ENCODE assay signal across 21 cellular contexts in the genomic region with DNA sequence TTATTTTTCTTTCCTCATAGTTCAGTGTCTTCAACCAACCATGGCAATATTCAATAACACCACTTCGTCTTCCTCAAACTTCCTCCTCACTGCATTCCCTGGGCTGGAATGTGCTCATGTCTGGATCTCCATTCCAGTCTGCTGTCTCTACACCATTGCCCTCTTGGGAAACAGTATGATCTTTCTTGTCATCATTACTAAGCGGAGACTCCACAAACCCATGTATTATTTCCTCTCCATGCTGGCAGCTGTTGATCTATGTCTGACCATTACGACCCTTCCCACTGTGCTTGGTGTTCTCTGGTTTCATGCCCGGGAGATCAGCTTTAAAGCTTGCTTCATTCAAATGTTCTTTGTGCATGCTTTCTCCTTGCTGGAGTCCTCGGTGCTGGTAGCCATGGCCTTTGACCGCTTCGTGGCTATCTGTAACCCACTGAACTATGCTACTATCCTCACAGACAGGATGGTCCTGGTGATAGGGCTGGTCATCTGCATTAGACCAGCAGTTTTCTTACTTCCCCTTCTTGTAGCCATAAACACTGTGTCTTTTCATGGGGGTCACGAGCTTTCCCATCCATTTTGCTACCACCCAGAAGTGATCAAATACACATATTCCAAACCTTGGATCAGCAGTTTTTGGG. TPM values are rescaled to one million over a fixed set of nuclear protein-coding genes. Genes with fewer than 3 reads are reported as not detected.
DNase-seq lines count a peak whose midpoint lies in the region; ATAC-seq, FAIRE-seq and TF ChIP-seq lines count a peak whose summit lies in the region.
"Had no signal": no experiment of that assay in that cellular context is flagged by ENCODE, and none has a peak within 500 bp of the region (broad histone marks: within the 10 kb centered on the region; RNA-seq: fewer than 3 reads in every experiment).

A gene with protein sequence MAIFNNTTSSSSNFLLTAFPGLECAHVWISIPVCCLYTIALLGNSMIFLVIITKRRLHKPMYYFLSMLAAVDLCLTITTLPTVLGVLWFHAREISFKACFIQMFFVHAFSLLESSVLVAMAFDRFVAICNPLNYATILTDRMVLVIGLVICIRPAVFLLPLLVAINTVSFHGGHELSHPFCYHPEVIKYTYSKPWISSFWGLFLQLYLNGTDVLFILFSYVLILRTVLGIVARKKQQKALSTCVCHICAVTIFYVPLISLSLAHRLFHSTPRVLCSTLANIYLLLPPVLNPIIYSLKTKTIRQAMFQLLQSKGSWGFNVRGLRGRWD (plus strand): TSS at position 41 of the 641 bp plus-strand sequence. CDS start 0 bp downstream, at position 41.

- no peak within 1 kb of the TSS for H4K91ac ChIP-seq in H1 (replicated peaks; ENCODE audit: insufficient read length, low read length)

- no peak within 1 kb of the TSS for H3K14ac ChIP-seq in H1 (ENCODE audit: insufficient read length)

- H3K4me1 Mint-ChIP-seq in naive thymus-derived CD4-positive, alpha-beta T cell = no peaks in the 10 kb centered on the region

- no peak for TF ChIP-seq CTCF in H1 (IDR thresholded peaks at IDR 0.05; ENCODE audit: control extremely low read depth in 1 of 3, insufficient read depth in 1 of 3, low read depth in 1 of 3, low read length in 3 of 3)

- H3K9me3 Mint-ChIP-seq in naive thymus-derived CD4-positive, alpha-beta T cell = peaks cover 0 to 7% (median 0%) of the 10 kb centered on the region in 11 donors
- H3K9me3 Mint-ChIP-seq: activated CD4-positive, alpha-beta memory T cell treated with anti-CD3 and anti-CD28 coated beads for 36 hours had no signal

- CTCF ChIA-PET in H1 (lab: Charles Lee; ENCODE audit: partially characterized antibody) = interaction anchor here (1.5 kb wide), 1 partner anchor 10 kb away, joined by 4 read pairs; no protein-coding TSS in a partner anchor
- CTCF ChIA-PET in naive thymus-derived CD4-positive, alpha-beta T cell (lab: Charles Lee) = no interaction called here

- no peak within 1 kb of the TSS for H3K56ac ChIP-seq in H1 (replicated peaks; ENCODE audit: insufficient read length, low read depth, low read length)

- no peak for TF ChIP-seq RAD21 in H1 (IDR thresholded peaks at IDR 0.05 in 1 of 2, conservative IDR thresholded peaks at IDR 0.05 in 1 of 2; ENCODE audit: low read depth in 2 of 2, low read length in 2 of 2)

- no peaks in the 10 kb centered on the region for H3K4me1 ChIP-seq in H1 (replicated peaks in 1 of 4; ENCODE audit: control insufficient read depth in 3 of 4, insufficient read depth in 4 of 4, low read length in 3 of 4)
- no peaks in the 10 kb centered on the region for H3K4me1 ChIP-seq in naive thymus-derived CD4-positive, alpha-beta T cell (ENCODE audit: control insufficient read depth in 2 of 2, insufficient read depth in 2 of 2, low read length in 2 of 2)
- H3K4me1 ChIP-seq: Caco-2, left ventricle myocardium inferior, Peyer's patch had no signal

- H2BK12ac ChIP-seq in H1 (ENCODE audit: low read depth, low read length) = no peak within 1 kb of the TSS

- H3K4ac ChIP-seq in H1 (replicated peaks; ENCODE audit: insufficient read length, low read depth, low read length) = no peak within 1 kb of the TSS

- no peak within 1 kb of the TSS for H2BK20ac ChIP-seq in H1 (ENCODE audit: low read length)

- H3K4me2 ChIP-seq in H1 (ENCODE audit: insufficient read depth in 1 of 2, low read depth in 2 of 2, low read length in 2 of 2) = no peak within 1 kb of the TSS
- H3K4me2 ChIP-seq: smooth muscle cell had no signal

- H3K23me2 ChIP-seq in H1 (ENCODE audit: low read depth, low read length) = no peaks in the 10 kb centered on the region

- H3K18ac ChIP-seq in H1 (ENCODE audit: extremely low read depth, low read length) = no peak within 1 kb of the TSS

- H2AFZ ChIP-seq in H1 (ENCODE audit: low read length) = 0 out of 2 replicates have a peak within 1 kb of the TSS, but pooled peaks have one; percentile 39

- H4K20me1 ChIP-seq in H1 (replicated peaks in 1 of 2; ENCODE audit: control insufficient read depth in 1 of 2, insufficient read depth in 2 of 2, low read length in 2 of 2) = no peaks in the 10 kb centered on the region

- no peaks in the 10 kb centered on the region for H3K9me3 ChIP-seq in H1 (ENCODE audit: insufficient read depth in 2 of 2, low read depth in 1 of 2, low read length in 1 of 2)
- H3K9me3 ChIP-seq in naive thymus-derived CD4-positive, alpha-beta T cell (ENCODE audit: control insufficient read depth in 2 of 3, low read length in 3 of 3) = no peaks in the 10 kb centered on the region
- H3K9me3 ChIP-seq: Caco-2, left ventricle myocardium inferior, Peyer's patch, thoracic aorta had no signal

- DNase-seq in LHCN-M2 (ENCODE audit: low read depth) (peak; percentile 95), RCC 7860 (ENCODE audit: low spot score) (peak; percentile 4), H1 (ENCODE audit: low read depth in 1 of 2, low spot score in 2 of 2) (no peak), non-pigmented ciliary epithelial cell (ENCODE audit: low read depth) (peak; percentile 32), GM12891 (ENCODE audit: insufficient read length, low spot score) (no peak), cardiac septum (ENCODE audit: low spot score) (no peak)
- no peak for DNase-seq in naive thymus-derived CD4-positive, alpha-beta T cell
- DNase-seq: activated CD4-positive, alpha-beta memory T cell treated with anti-CD3 and anti-CD28 coated beads for 36 hours; activated T-cell treated with anti-CD3 and anti-CD28 coated beads, Interleukin-2, amount 50 U/mL, for 48 hours; Caco-2; cerebellar nuclear complex; left ventricle myocardium inferior; NCI-H1694 treated with DMSO at 0.1 percent for 48 hours; NCI-H526; Peyer's patch had no signal

- FAIRE-seq in RCC 7860 (lab: Jason Lieb, UNC) (no peak), H1 (lab: Jason Lieb, UNC) (no peak), GM12891 (lab: Jason Lieb, UNC) (no peak)
- FAIRE-seq: HTR-8/SVneo had no signal

- H3K79me2 ChIP-seq in H1 (ENCODE audit: control insufficient read depth in 1 of 2, insufficient read depth in 2 of 2, low read length in 2 of 2) = no peaks in the 10 kb centered on the region

- intact Hi-C loops in naive thymus-derived CD4-positive, alpha-beta T cell (cut with micrococcal nuclease) = no loop called here
- intact Hi-C loops in cardiac septum (cut with DNase I) = no loop called here

- H3K4me3 Mint-ChIP-seq in naive thymus-derived CD4-positive, alpha-beta T cell = no peak within 1 kb of the TSS
- H3K4me3 Mint-ChIP-seq: activated CD4-positive, alpha-beta memory T cell treated with anti-CD3 and anti-CD28 coated beads for 36 hours had no signal

- no peak within 1 kb of the TSS for H2AK5ac ChIP-seq in H1 (ENCODE audit: low read depth, low read length)

- H4K5ac ChIP-seq in H1 (ENCODE audit: insufficient read length, low read depth, low read length) = no peak within 1 kb of the TSS

- H4K8ac ChIP-seq in H1 (ENCODE audit: extremely low read depth, insufficient read depth, low read length) = no peak within 1 kb of the TSS

- H3K4me3 ChIP-seq in H1 (ENCODE audit: extremely low read depth in 1 of 4, insufficient read depth in 2 of 4, low read depth in 3 of 4, low read length in 4 of 4) = no peak within 1 kb of the TSS
- H3K4me3 ChIP-seq in naive thymus-derived CD4-positive, alpha-beta T cell (ENCODE audit: low read length) = no peak within 1 kb of the TSS
- H3K4me3 ChIP-seq: left ventricle myocardium inferior, Peyer's patch, smooth muscle cell, thoracic aorta had no signal

- TF ChIP-seq POLR2A in H1 (IDR thresholded peaks at IDR 0.05; ENCODE audit: control extremely low read depth in 1 of 2, low read depth in 2 of 2, low read length in 2 of 2) (no peak), GM12891 (IDR thresholded peaks at IDR 0.05; ENCODE audit: low read depth, low read length) (no peak)

- H3K27me3 Mint-ChIP-seq in naive thymus-derived CD4-positive, alpha-beta T cell = peaks cover 0 to 19% (median 14%) of the 10 kb centered on the region in 5 donors
- H3K27me3 Mint-ChIP-seq: activated CD4-positive, alpha-beta memory T cell treated with anti-CD3 and anti-CD28 coated beads for 36 hours had no signal

- no peak within 1 kb of the TSS for H3K9ac ChIP-seq in H1 (replicated peaks in 1 of 4; ENCODE audit: extremely low read depth in 1 of 4, low read depth in 3 of 4, low read length in 3 of 4)

- 93 to 100% methylated on average over 1 to 8 of the region's 8 CpGs for WGBS in H1 (ENCODE audit: extremely low coverage in 1 of 2, insufficient coverage in 1 of 2, insufficient read length in 1 of 2, insufficient replicate concordance in 2 of 2, low coverage in 1 of 2, low lambda C conversion rate in 2 of 2, missing lambda C conversion rate in 1 of 2), 2 experiments

- no peak within 1 kb of the TSS for H3K23ac ChIP-seq in H1 (ENCODE audit: insufficient read length)

- no peak within 1 kb of the TSS for H2BK15ac ChIP-seq in H1 (ENCODE audit: low read length)

- no peak within 1 kb of the TSS for H3K27ac ChIP-seq in H1 (ENCODE audit: low read depth, low read length)
- H3K27ac ChIP-seq in naive thymus-derived CD4-positive, alpha-beta T cell (ENCODE audit: low read depth, low read length) = no peak within 1 kb of the TSS
- H3K27ac ChIP-seq: left ventricle myocardium inferior, Peyer's patch, thoracic aorta, VCaP had no signal

- TF ChIP-seq EP300 in H1 (IDR thresholded peaks at IDR 0.05; ENCODE audit: borderline replicate concordance in 1 of 2, low read depth in 2 of 2, low read length in 2 of 2) = no peak

- H3K27me3 ChIP-seq in H1 (replicated peaks in 1 of 4; ENCODE audit: control insufficient read depth in 3 of 4, extremely low read depth in 1 of 4, insufficient read depth in 3 of 4, low read length in 3 of 4) = no peaks in the 10 kb centered on the region
- H3K27me3 ChIP-seq in naive thymus-derived CD4-positive, alpha-beta T cell (ENCODE audit: control insufficient read depth in 2 of 2, insufficient read depth in 2 of 2, low read length in 2 of 2) = no peaks in the 10 kb centered on the region
- H3K27me3 ChIP-seq: Peyer's patch had no signal

- H3K36me3 Mint-ChIP-seq in naive thymus-derived CD4-positive, alpha-beta T cell = no peaks in the 10 kb centered on the region
- H3K36me3 Mint-ChIP-seq: activated CD4-positive, alpha-beta memory T cell treated with anti-CD3 and anti-CD28 coated beads for 36 hours had no signal

- H3K27ac Mint-ChIP-seq in naive thymus-derived CD4-positive, alpha-beta T cell = no peak within 1 kb of the TSS
- H3K27ac Mint-ChIP-seq: activated CD4-positive, alpha-beta memory T cell treated with anti-CD3 and anti-CD28 coated beads for 36 hours had no signal

- no peak within 1 kb of the TSS for H2BK5ac ChIP-seq in H1 (ENCODE audit: low read depth, low read length)

- H3K79me1 ChIP-seq in H1 (ENCODE audit: low read depth, low read length) = no peaks in the 10 kb centered on the region

- no peaks in the 10 kb centered on the region for H3K36me3 ChIP-seq in H1 (ENCODE audit: control insufficient read depth in 2 of 4, insufficient read depth in 4 of 4, low read length in 3 of 4)
- H3K36me3 ChIP-seq in naive thymus-derived CD4-positive, alpha-beta T cell (ENCODE audit: control insufficient read depth in 2 of 3, insufficient read depth in 3 of 3, low read length in 3 of 3) = no peaks in the 10 kb centered on the region
- H3K36me3 ChIP-seq: left ventricle myocardium inferior, Peyer's patch, thoracic aorta had no signal

- POLR2A ChIA-PET in H1 (lab: Charles Lee; ENCODE audit: partially characterized antibody) = no interaction called here
- POLR2A ChIA-PET in naive thymus-derived CD4-positive, alpha-beta T cell (lab: Charles Lee) = no interaction called here

- no peak within 1 kb of the TSS for H2BK120ac ChIP-seq in H1 (replicated peaks; ENCODE audit: low read depth, low read length)

- ATAC-seq in GM18519 (IDR thresholded peaks at IDR 0.05; ENCODE audit: low FRiP score, unreplicated experiment) = no peak
- no peak for ATAC-seq in naive thymus-derived CD4-positive, alpha-beta T cell

RNA-seq across cellular contexts. Expression of the gene that starts here (rescaled TPM):
- total RNA-seq in LHCN-M2 (2014; rRNA removed) = not detected in 2 replicates
- not detected for polyA plus RNA-seq in LHCN-M2 (2012)
- total RNA-seq in H1 (2021; fragmentation: NEBNext Ultra II Directional; extraction: Animal tissue kit (Norgen Biotek cat#: 25700)) = not detected in 2 replicates
- not detected in 2 replicates for polyA plus RNA-seq in H1 (2011; rRNA removed)
- polyA plus RNA-seq in H1 (2011; cell fraction: cytosol; rRNA removed) = not detected
- 0.16 TPM for polyA plus RNA-seq in H1 (2011; cell fraction: nucleus; rRNA removed)
- polyA plus RNA-seq in H1 (2012, experiment 1 of 2) = not detected in 4 replicates
- not detected for polyA plus RNA-seq in H1 (2012, experiment 2 of 2)
- polyA plus RNA-seq in H1 (2013, experiment 1 of 2) = not detected
- polyA plus RNA-seq in H1 (2013, experiment 2 of 2) = not detected
- polyA minus RNA-seq in H1 (2011; rRNA and poly(A)+ RNA removed) = 0.37 and 0.44 TPM in 2 replicates
- not detected for polyA minus RNA-seq in H1 (2011; cell fraction: cytosol; rRNA and poly(A)+ RNA removed)
- 0.90 TPM for polyA minus RNA-seq in H1 (2011; cell fraction: nucleus; rRNA and poly(A)+ RNA removed)
- total RNA-seq in naive thymus-derived CD4-positive, alpha-beta T cell = not detected
- polyA plus RNA-seq in naive thymus-derived CD4-positive, alpha-beta T cell = not detected
- polyA plus RNA-seq in GM12891 (2012; ENCODE audit: low read depth, missing spikeins) = not detected
- total RNA-seq in cardiac septum = not detected
- total RNA-seq: activated CD4-positive, alpha-beta memory T cell treated with anti-CD3 and anti-CD28 coated beads for 36 hours; Caco-2; G401; left ventricle myocardium inferior; Peyer's patch; smooth muscle cell; thoracic aorta had no signal
- polyA plus RNA-seq: smooth muscle cell had no signal

Comparison
In these comparisons a context has a peak if more than half of its experiments do, and no peak if none do; other contexts are left out.
1. Peak in DNase-seq in LHCN-M2; RNA of the gene not detected or under 1 TPM.
2. DNase-seq: peak in RCC 7860 (single experiment) and non-pigmented ciliary epithelial cell (single experiment); none in H1 (0 of 2), naive thymus-derived CD4-positive, alpha-beta T cell (0 of 9), GM12891 (single experiment) and cardiac septum (single experiment).